Comparison of ENCODE assay signal across 1 cellular context in genomic region chr21:37563641-37564340, GRCh38.
TF ChIP-seq lines count a peak whose summit lies in the region.

No MANE protein-coding gene starts in this region.

TF ChIP-seq in K562, 482 proteins besides CTCF, POLR2A, EP300 and RAD21 (continued from another document and continues in another):
- TF ChIP-seq, protein P1, sequence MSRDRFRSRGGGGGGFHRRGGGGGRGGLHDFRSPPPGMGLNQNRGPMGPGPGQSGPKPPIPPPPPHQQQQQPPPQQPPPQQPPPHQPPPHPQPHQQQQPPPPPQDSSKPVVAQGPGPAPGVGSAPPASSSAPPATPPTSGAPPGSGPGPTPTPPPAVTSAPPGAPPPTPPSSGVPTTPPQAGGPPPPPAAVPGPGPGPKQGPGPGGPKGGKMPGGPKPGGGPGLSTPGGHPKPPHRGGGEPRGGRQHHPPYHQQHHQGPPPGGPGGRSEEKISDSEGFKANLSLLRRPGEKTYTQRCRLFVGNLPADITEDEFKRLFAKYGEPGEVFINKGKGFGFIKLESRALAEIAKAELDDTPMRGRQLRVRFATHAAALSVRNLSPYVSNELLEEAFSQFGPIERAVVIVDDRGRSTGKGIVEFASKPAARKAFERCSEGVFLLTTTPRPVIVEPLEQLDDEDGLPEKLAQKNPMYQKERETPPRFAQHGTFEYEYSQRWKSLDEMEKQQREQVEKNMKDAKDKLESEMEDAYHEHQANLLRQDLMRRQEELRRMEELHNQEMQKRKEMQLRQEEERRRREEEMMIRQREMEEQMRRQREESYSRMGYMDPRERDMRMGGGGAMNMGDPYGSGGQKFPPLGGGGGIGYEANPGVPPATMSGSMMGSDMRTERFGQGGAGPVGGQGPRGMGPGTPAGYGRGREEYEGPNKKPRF (IDR thresholded peaks at IDR 0.05; ENCODE audit: low read depth, low read length), result no peak
- TF ChIP-seq RBM22 (IDR thresholded peaks at IDR 0.05; ENCODE audit: low read depth, low read length, poor library complexity, severe bottlenecking), result peak; percentile 90
- TF ChIP-seq, protein P2, sequence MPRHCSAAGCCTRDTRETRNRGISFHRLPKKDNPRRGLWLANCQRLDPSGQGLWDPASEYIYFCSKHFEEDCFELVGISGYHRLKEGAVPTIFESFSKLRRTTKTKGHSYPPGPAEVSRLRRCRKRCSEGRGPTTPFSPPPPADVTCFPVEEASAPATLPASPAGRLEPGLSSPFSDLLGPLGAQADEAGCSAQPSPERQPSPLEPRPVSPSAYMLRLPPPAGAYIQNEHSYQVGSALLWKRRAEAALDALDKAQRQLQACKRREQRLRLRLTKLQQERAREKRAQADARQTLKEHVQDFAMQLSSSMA (CRISPR knock-in tag; IDR thresholded peaks at IDR 0.05), result 0 out of 2 replicates have a peak, but pooled peaks have one; percentile 16
- TF ChIP-seq ZFP91 (CRISPR knock-in tag; IDR thresholded peaks at IDR 0.05), result peak; percentile 82; the same call in 1 of the 2 replicates
- TF ChIP-seq, protein P3, sequence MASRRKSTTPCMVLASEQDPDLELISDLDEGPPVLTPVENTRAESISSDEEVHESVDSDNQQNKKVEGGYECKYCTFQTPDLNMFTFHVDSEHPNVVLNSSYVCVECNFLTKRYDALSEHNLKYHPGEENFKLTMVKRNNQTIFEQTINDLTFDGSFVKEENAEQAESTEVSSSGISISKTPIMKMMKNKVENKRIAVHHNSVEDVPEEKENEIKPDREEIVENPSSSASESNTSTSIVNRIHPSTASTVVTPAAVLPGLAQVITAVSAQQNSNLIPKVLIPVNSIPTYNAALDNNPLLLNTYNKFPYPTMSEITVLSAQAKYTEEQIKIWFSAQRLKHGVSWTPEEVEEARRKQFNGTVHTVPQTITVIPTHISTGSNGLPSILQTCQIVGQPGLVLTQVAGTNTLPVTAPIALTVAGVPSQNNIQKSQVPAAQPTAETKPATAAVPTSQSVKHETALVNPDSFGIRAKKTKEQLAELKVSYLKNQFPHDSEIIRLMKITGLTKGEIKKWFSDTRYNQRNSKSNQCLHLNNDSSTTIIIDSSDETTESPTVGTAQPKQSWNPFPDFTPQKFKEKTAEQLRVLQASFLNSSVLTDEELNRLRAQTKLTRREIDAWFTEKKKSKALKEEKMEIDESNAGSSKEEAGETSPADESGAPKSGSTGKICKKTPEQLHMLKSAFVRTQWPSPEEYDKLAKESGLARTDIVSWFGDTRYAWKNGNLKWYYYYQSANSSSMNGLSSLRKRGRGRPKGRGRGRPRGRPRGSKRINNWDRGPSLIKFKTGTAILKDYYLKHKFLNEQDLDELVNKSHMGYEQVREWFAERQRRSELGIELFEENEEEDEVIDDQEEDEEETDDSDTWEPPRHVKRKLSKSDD (conservative IDR thresholded peaks at IDR 0.05; ENCODE audit: low read length), result no peak; the same call in 1 of the 2 replicates
- no peak for TF ChIP-seq ZNF707 (CRISPR knock-in tag; conservative IDR thresholded peaks at IDR 0.05)
- TF ChIP-seq SRSF1 (IDR thresholded peaks at IDR 0.05; ENCODE audit: low read depth, low read length), result no peak
- peak; percentile 16; the same call in 1 of the 2 replicates for TF ChIP-seq CEBPG (CRISPR knock-in tag; IDR thresholded peaks at IDR 0.05)
- no peak for TF ChIP-seq CEBPG (tag; conservative IDR thresholded peaks at IDR 0.05 in 1 of 2, IDR thresholded peaks at IDR 0.05 in 1 of 2)
- TF ChIP-seq, protein P4, sequence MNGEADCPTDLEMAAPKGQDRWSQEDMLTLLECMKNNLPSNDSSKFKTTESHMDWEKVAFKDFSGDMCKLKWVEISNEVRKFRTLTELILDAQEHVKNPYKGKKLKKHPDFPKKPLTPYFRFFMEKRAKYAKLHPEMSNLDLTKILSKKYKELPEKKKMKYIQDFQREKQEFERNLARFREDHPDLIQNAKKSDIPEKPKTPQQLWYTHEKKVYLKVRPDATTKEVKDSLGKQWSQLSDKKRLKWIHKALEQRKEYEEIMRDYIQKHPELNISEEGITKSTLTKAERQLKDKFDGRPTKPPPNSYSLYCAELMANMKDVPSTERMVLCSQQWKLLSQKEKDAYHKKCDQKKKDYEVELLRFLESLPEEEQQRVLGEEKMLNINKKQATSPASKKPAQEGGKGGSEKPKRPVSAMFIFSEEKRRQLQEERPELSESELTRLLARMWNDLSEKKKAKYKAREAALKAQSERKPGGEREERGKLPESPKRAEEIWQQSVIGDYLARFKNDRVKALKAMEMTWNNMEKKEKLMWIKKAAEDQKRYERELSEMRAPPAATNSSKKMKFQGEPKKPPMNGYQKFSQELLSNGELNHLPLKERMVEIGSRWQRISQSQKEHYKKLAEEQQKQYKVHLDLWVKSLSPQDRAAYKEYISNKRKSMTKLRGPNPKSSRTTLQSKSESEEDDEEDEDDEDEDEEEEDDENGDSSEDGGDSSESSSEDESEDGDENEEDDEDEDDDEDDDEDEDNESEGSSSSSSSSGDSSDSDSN (IDR thresholded peaks at IDR 0.05; ENCODE audit: borderline replicate concordance in 1 of 2, low read depth in 2 of 2, low read length in 2 of 2), result peak; percentile 19 to 58; a peak in 1 of 4 replicates
- TF ChIP-seq SIX5 (IDR thresholded peaks at IDR 0.05; ENCODE audit: borderline replicate concordance in 1 of 2, insufficient read depth in 1 of 2, low read depth in 1 of 2, low read length in 2 of 2), result no peak
- TF ChIP-seq ZKSCAN3 (CRISPR knock-in tag; IDR thresholded peaks at IDR 0.05), result no peak
- TF ChIP-seq, protein P5, sequence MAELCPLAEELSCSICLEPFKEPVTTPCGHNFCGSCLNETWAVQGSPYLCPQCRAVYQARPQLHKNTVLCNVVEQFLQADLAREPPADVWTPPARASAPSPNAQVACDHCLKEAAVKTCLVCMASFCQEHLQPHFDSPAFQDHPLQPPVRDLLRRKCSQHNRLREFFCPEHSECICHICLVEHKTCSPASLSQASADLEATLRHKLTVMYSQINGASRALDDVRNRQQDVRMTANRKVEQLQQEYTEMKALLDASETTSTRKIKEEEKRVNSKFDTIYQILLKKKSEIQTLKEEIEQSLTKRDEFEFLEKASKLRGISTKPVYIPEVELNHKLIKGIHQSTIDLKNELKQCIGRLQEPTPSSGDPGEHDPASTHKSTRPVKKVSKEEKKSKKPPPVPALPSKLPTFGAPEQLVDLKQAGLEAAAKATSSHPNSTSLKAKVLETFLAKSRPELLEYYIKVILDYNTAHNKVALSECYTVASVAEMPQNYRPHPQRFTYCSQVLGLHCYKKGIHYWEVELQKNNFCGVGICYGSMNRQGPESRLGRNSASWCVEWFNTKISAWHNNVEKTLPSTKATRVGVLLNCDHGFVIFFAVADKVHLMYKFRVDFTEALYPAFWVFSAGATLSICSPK (IDR thresholded peaks at IDR 0.05; ENCODE audit: borderline replicate concordance), result no peak
- TF ChIP-seq ZNF551 (CRISPR knock-in tag; IDR thresholded peaks at IDR 0.05), result no peak
- peak; percentile 67; the same call in 1 of the 2 replicates for TF ChIP-seq RB1 (IDR thresholded peaks at IDR 0.05; ENCODE audit: low read depth)
- no peak for TF ChIP-seq DNMT1 (IDR thresholded peaks at IDR 0.05)
- TF ChIP-seq YY1 (IDR thresholded peaks at IDR 0.05; ENCODE audit: borderline replicate concordance in 1 of 3, control insufficient read depth in 1 of 3, extremely low read depth in 1 of 3, insufficient read depth in 3 of 3, insufficient read length in 1 of 3, insufficient replicate concordance in 2 of 3, low read depth in 1 of 3, low read length in 2 of 3), result peak in 2 of 3 experiments; percentile 53 to 67
- TF ChIP-seq GTF2E2 (tag; IDR thresholded peaks at IDR 0.05), result peak; percentile 79
- 0 out of 2 replicates have a peak, but pooled peaks have one; percentile 9 for TF ChIP-seq MAFK (IDR thresholded peaks at IDR 0.05; ENCODE audit: low read length)
- peak; percentile 87; the same call in 1 of the 2 replicates for TF ChIP-seq PHF8 (IDR thresholded peaks at IDR 0.05; ENCODE audit: borderline replicate concordance, low read length)
- no peak for TF ChIP-seq NCOA2 (IDR thresholded peaks at IDR 0.05; ENCODE audit: partially characterized antibody in 2 of 2)
- TF ChIP-seq CBFA2T2 (conservative IDR thresholded peaks at IDR 0.05), result peak; percentile 98
- no peak for TF ChIP-seq SNRNP70 (optimal IDR thresholded peaks at IDR 0.05; ENCODE audit: low read depth, low read length)
- peak; percentile 97 for TF ChIP-seq ZNF232 (CRISPR knock-in tag; IDR thresholded peaks at IDR 0.05)
- no peak for TF ChIP-seq ZNF347 (CRISPR knock-in tag; IDR thresholded peaks at IDR 0.05; ENCODE audit: low read depth)
- no peak for TF ChIP-seq MTF1 (CRISPR knock-in tag; IDR thresholded peaks at IDR 0.05; ENCODE audit: borderline replicate concordance)
- peak; percentile 23; the same call in 1 of the 2 replicates for TF ChIP-seq ZNF24 (IDR thresholded peaks at IDR 0.05)
- peak; percentile 93 for TF ChIP-seq RBBP5 (IDR thresholded peaks at IDR 0.05; ENCODE audit: borderline replicate concordance, insufficient read depth, low read length, poor library complexity, severe bottlenecking)
- TF ChIP-seq ZNF282 (CRISPR knock-in tag; IDR thresholded peaks at IDR 0.05), result no peak; the same call in 1 of the 2 replicates
- no peak for TF ChIP-seq NR2C1 (IDR thresholded peaks at IDR 0.05)
- no peak for TF ChIP-seq NR2C1 (tag; IDR thresholded peaks at IDR 0.05)
- no peak for TF ChIP-seq ZNF316 (IDR thresholded peaks at IDR 0.05)
- peak; percentile 57 for TF ChIP-seq MXD1 (CRISPR knock-in tag; IDR thresholded peaks at IDR 0.05; ENCODE audit: borderline replicate concordance, poor library complexity, severe bottlenecking)
- TF ChIP-seq SRSF3 (IDR thresholded peaks at IDR 0.05; ENCODE audit: insufficient read depth, low read length), result no peak
- peak in 1 of 2 experiments; percentile 78; a peak in 1 of 4 replicates for TF ChIP-seq HDAC1 (IDR thresholded peaks at IDR 0.05)
- TF ChIP-seq MAFG (tag; conservative IDR thresholded peaks at IDR 0.05), result no peak
- TF ChIP-seq, protein P6, sequence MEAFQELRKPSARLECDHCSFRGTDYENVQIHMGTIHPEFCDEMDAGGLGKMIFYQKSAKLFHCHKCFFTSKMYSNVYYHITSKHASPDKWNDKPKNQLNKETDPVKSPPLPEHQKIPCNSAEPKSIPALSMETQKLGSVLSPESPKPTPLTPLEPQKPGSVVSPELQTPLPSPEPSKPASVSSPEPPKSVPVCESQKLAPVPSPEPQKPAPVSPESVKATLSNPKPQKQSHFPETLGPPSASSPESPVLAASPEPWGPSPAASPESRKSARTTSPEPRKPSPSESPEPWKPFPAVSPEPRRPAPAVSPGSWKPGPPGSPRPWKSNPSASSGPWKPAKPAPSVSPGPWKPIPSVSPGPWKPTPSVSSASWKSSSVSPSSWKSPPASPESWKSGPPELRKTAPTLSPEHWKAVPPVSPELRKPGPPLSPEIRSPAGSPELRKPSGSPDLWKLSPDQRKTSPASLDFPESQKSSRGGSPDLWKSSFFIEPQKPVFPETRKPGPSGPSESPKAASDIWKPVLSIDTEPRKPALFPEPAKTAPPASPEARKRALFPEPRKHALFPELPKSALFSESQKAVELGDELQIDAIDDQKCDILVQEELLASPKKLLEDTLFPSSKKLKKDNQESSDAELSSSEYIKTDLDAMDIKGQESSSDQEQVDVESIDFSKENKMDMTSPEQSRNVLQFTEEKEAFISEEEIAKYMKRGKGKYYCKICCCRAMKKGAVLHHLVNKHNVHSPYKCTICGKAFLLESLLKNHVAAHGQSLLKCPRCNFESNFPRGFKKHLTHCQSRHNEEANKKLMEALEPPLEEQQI (IDR thresholded peaks at IDR 0.05), result no peak
- no peak for TF ChIP-seq ZNF75A (CRISPR knock-in tag; IDR thresholded peaks at IDR 0.05)
- TF ChIP-seq ZNF143 (CRISPR knock-in tag; IDR thresholded peaks at IDR 0.05), result no peak
- no peak for TF ChIP-seq ZNF134 (CRISPR knock-in tag; conservative IDR thresholded peaks at IDR 0.05)
- peak; percentile 28; the same call in 1 of the 2 replicates for TF ChIP-seq ETV5 (CRISPR knock-in tag; IDR thresholded peaks at IDR 0.05; ENCODE audit: low read depth)
- no peak for TF ChIP-seq ZNF696 (CRISPR knock-in tag; conservative IDR thresholded peaks at IDR 0.05)
- no peak; the same call in 1 of the 2 replicates for TF ChIP-seq KLF1 (tag; IDR thresholded peaks at IDR 0.05)
- no peak for TF ChIP-seq CGGBP1 (CRISPR knock-in tag; IDR thresholded peaks at IDR 0.05)
- no peak for TF ChIP-seq FOXM1 (IDR thresholded peaks at IDR 0.05; ENCODE audit: low read depth)
- TF ChIP-seq FOXM1 (CRISPR knock-in tag; IDR thresholded peaks at IDR 0.05; ENCODE audit: low read depth), result peak; percentile 84; the same call in 1 of the 2 replicates
- peak; percentile 14; the same call in 1 of the 2 replicates for TF ChIP-seq KDM2B (CRISPR knock-in tag; IDR thresholded peaks at IDR 0.05)
- TF ChIP-seq CHD1 (IDR thresholded peaks at IDR 0.05; ENCODE audit: low read length), result peak; percentile 35
- TF ChIP-seq ELF1 (tag; IDR thresholded peaks at IDR 0.05), result peak; percentile 61
